8 cellular contexts compared by ENCODE assay signal in genomic region chr4:123587983-123588494, GRCh38.
DNase-seq lines count a peak whose midpoint lies in the region; ATAC-seq and TF ChIP-seq lines count a peak whose summit lies in the region.

No MANE protein-coding gene starts in this region.

- no peak for TF ChIP-seq CTCF in AG04450 (IDR thresholded peaks at IDR 0.05; ENCODE audit: low read depth, low read length)
- no peak for TF ChIP-seq CTCF in choroid plexus epithelial cell (conservative IDR thresholded peaks at IDR 0.05; ENCODE audit: low read depth, low read length)

- H3K27ac ChIP-seq in AG04450 (ENCODE audit: low read depth, low read length), result peak overlapping the region; percentile 83

- DNase-seq in AG04450 (ENCODE audit: low read depth, low spot score) (peak; percentile 80), NCI-H1436 (lab: John Stamatoyannopoulos, UW) (peak; percentile 61), choroid plexus epithelial cell (ENCODE audit: low read depth) (peak; percentile 77), non-pigmented ciliary epithelial cell (ENCODE audit: low read depth) (peak; percentile 58), GF-D8 (lab: John Stamatoyannopoulos, UW) (no peak), NCI-H82 treated with DMSO at 0.1 percent for 48 hours (lab: John Stamatoyannopoulos, UW; ENCODE audit: unreplicated experiment) (no peak), globus pallidus (ENCODE audit: low spot score) (no peak)

- no peak overlapping the region for H3K4me3 ChIP-seq in AG04450 (ENCODE audit: low read depth, low read length)
- no peak overlapping the region for H3K4me3 ChIP-seq in choroid plexus epithelial cell (ENCODE audit: low read depth, low read length)

- POLR2A ChIA-PET in AG04450 (lab: Yijun Ruan, JAX), result interaction anchor here (0.8 to 0.9 kb wide), 4 partner anchors 109 to 244 kb away, joined by 3 read pairs; partner anchors contain the start of gene SPRY1

- peak; percentile 9 for ATAC-seq in GM21515 (IDR thresholded peaks at IDR 0.05; ENCODE audit: unreplicated experiment)

- no peaks in the 10 kb centered on the region for H3K27me3 ChIP-seq in AG04450 (ENCODE audit: control insufficient read depth, insufficient read depth, low read length)

- CTCF ChIA-PET in AG04450 (lab: Charles Lee), result interaction anchor here (1.1 to 1.2 kb wide), 2 partner anchors 474 to 672 kb away, joined by 3 to 4 read pairs; no protein-coding TSS in a partner anchor

- no peaks in the 10 kb centered on the region for H3K9me3 ChIP-seq in AG04450 (ENCODE audit: control insufficient read depth, insufficient read depth, low read length)

Comparison
In these comparisons a context has a peak if more than half of its experiments do, and no peak if none do; other contexts are left out.
1. DNase-seq: peak in AG04450 (single experiment), NCI-H1436 (single experiment), choroid plexus epithelial cell (single experiment) and non-pigmented ciliary epithelial cell (single experiment); none in GF-D8 (single experiment), NCI-H82 treated with DMSO at 0.1 percent for 48 hours (single experiment) and globus pallidus (single experiment).